ENCODE assay signal across 15 cellular contexts in the genomic region with DNA sequence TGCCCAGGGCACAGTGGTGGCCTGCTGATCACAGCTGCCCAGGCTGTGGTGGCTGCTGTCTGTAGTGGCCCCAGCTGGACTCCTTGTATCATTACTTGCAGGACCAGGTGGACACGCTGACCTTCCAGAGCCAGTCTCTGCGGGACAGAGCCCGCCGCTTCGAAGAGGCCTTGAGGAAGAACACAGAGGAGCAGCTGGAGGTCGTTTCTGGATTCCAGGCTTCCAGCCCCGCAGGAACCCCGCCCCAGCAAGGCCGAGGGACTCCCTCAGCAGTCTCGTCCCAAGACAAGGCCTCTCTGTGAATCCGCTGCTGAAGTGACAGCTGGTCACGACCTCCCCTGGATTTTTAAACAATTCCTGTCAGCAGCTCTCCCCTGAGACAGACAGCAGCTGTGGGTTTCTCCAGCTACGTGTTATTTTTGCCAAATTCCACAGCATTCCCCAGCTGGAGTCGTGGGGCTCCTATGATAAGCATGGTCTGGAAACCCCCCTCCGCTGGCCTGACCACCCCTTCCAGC.
DNase-seq lines count a peak whose midpoint lies in the region; ATAC-seq and TF ChIP-seq lines count a peak whose summit lies in the region.
"Had no signal": no experiment of that assay in that cellular context is flagged by ENCODE, and none has a peak within 500 bp of the region (broad histone marks: within the 10 kb centered on the region; RNA-seq: fewer than 3 reads in every experiment).

No MANE protein-coding gene starts in this region.

- peak overlapping the region; percentile 61 for H3K4me2 ChIP-seq in Karpas-422 (ENCODE audit: low read depth, low read length, poor library complexity, severe bottlenecking)

- no peaks in the 10 kb centered on the region for H3K9me2 ChIP-seq in Karpas-422 (replicated peaks; ENCODE audit: insufficient read depth, low read length)

- H3K4me1 Mint-ChIP-seq in CD4-positive, alpha-beta T cell (ENCODE audit: low read depth) = peaks cover 7% of the 10 kb centered on the region
- H3K4me1 Mint-ChIP-seq in activated CD4-positive, alpha-beta T cell treated with anti-CD3 and anti-CD28 coated beads for 36 hours = peaks cover 3% of the 10 kb centered on the region

- intact Hi-C loops in sigmoid colon (cut with DNase I) = no loop called here
- intact Hi-C loops in CD4-positive, alpha-beta T cell (cut with DNase I, micrococcal nuclease) = no loop called here
- intact Hi-C loops in activated CD4-positive, alpha-beta T cell treated with anti-CD3 and anti-CD28 coated beads for 36 hours (cut with DNase I, micrococcal nuclease) = no loop called here

- H3K9me3 Mint-ChIP-seq in CD4-positive, alpha-beta T cell = no peaks in the 10 kb centered on the region
- no peaks in the 10 kb centered on the region for H3K9me3 Mint-ChIP-seq in activated CD4-positive, alpha-beta T cell treated with anti-CD3 and anti-CD28 coated beads for 36 hours (ENCODE audit: low read depth)
- H3K9me3 Mint-ChIP-seq: activated B cell treated with CpG ODN at 0.5 μM for 24 hours; CD8-positive, alpha-beta T cell had no signal

- no peak overlapping the region for H3K27ac ChIP-seq in Karpas-422 (ENCODE audit: low read length)
- peak overlapping the region in 2 of 4 donors; percentile 0 to 42 for H3K27ac ChIP-seq in sigmoid colon
- no peak overlapping the region for H3K27ac ChIP-seq in CD4-positive, alpha-beta T cell (ENCODE audit: low read depth, low read length)

- H3K27me3 ChIP-seq in Karpas-422 (ENCODE audit: low read length) (no peaks in the 10 kb centered on the region), sigmoid colon (no peaks in the 10 kb centered on the region)
- H3K27me3 ChIP-seq in CD4-positive, alpha-beta T cell (ENCODE audit: control insufficient read depth, insufficient read depth, low read length) = peaks cover 5% of the 10 kb centered on the region

- DNase-seq in Karpas-422 (no peak), ecto neural progenitor cell (ENCODE audit: low spot score) (peak; percentile 66), left lobe of liver (ENCODE audit: low spot score) (no peak), sigmoid colon (peak; percentile 92), NAMALWA (ENCODE audit: low spot score) (no peak), erythroblast (lab: John Stamatoyannopoulos, UW) (no peak)
- DNase-seq in CD4-positive, alpha-beta T cell = no peak
- DNase-seq in activated CD4-positive, alpha-beta T cell treated with anti-CD3 and anti-CD28 coated beads for 36 hours = no peak
- DNase-seq: activated T-cell treated with anti-CD3 and anti-CD28 coated beads, Interleukin-2, amount 50 U/mL, for 48 hours; caudate nucleus; CD8-positive, alpha-beta T cell; foreskin fibroblast; NCI-H2227 treated with DMSO at 0.1 percent for 48 hours; SHP77 treated with DMSO at 0.1 percent for 48 hours had no signal

- ATAC-seq in left lobe of liver = peak; percentile 55
- ATAC-seq in CD4-positive, alpha-beta T cell (ENCODE audit: poor library complexity) = no peak
- no peak for ATAC-seq in activated CD4-positive, alpha-beta T cell treated with anti-CD3 and anti-CD28 coated beads for 36 hours
- ATAC-seq: CD8-positive, alpha-beta T cell had no signal

- H3K27ac Mint-ChIP-seq in CD4-positive, alpha-beta T cell = no peak overlapping the region
- no peak overlapping the region for H3K27ac Mint-ChIP-seq in activated CD4-positive, alpha-beta T cell treated with anti-CD3 and anti-CD28 coated beads for 36 hours
- H3K27ac Mint-ChIP-seq: CD8-positive, alpha-beta T cell had no signal

- WGBS in sigmoid colon, 2 donors = 63 to 71% methylated on average over 15 of the region's 15 CpGs

- no peaks in the 10 kb centered on the region for H3K79me2 ChIP-seq in Karpas-422 (ENCODE audit: low read length)

- peaks cover 97% of the 10 kb centered on the region for H3K4me1 ChIP-seq in Karpas-422 (ENCODE audit: low read length)
- H3K4me1 ChIP-seq in sigmoid colon = peaks cover 0 to 7% (median 0%) of the 10 kb centered on the region in 4 donors

- peak overlapping the region; percentile 50 for H3K9ac ChIP-seq in Karpas-422 (ENCODE audit: low read length)

- no peaks in the 10 kb centered on the region for H3K36me3 Mint-ChIP-seq in CD4-positive, alpha-beta T cell (ENCODE audit: low read depth)
- H3K36me3 Mint-ChIP-seq in activated CD4-positive, alpha-beta T cell treated with anti-CD3 and anti-CD28 coated beads for 36 hours (ENCODE audit: low read depth) = no peaks in the 10 kb centered on the region
- H3K36me3 Mint-ChIP-seq: CD8-positive, alpha-beta T cell had no signal

- no peak for TF ChIP-seq POLR2A in sigmoid colon (IDR thresholded peaks at IDR 0.05)
- no peak for TF ChIP-seq POLR2A in erythroblast (IDR thresholded peaks at IDR 0.05; ENCODE audit: low read length)

- no peak for TF ChIP-seq EP300 in sigmoid colon (IDR thresholded peaks at IDR 0.05)

- no peak overlapping the region for H3K4me3 ChIP-seq in Karpas-422 (ENCODE audit: low read length)
- H3K4me3 ChIP-seq in sigmoid colon = no peak overlapping the region

- H3K36me3 ChIP-seq in Karpas-422 (ENCODE audit: insufficient read depth, low read length) (no peaks in the 10 kb centered on the region), sigmoid colon (no peaks in the 10 kb centered on the region)

- no peak for TF ChIP-seq CTCF in sigmoid colon (IDR thresholded peaks at IDR 0.05)
- no peak for TF ChIP-seq CTCF in CD4-positive, alpha-beta T cell (IDR thresholded peaks at IDR 0.05)

- H3K27me3 Mint-ChIP-seq in CD4-positive, alpha-beta T cell = peaks cover 47% of the 10 kb centered on the region
- H3K27me3 Mint-ChIP-seq in activated CD4-positive, alpha-beta T cell treated with anti-CD3 and anti-CD28 coated beads for 36 hours = peaks cover 19% of the 10 kb centered on the region
- H3K27me3 Mint-ChIP-seq: activated B cell treated with CpG ODN at 0.5 μM for 24 hours had no signal

- H3K4me3 Mint-ChIP-seq in CD4-positive, alpha-beta T cell = no peak overlapping the region
- no peak overlapping the region for H3K4me3 Mint-ChIP-seq in activated CD4-positive, alpha-beta T cell treated with anti-CD3 and anti-CD28 coated beads for 36 hours
- H3K4me3 Mint-ChIP-seq: CD8-positive, alpha-beta T cell had no signal

- POLR2A ChIA-PET in CD4-positive, alpha-beta T cell (lab: Charles Lee) = no interaction called here
- POLR2A ChIA-PET in activated CD4-positive, alpha-beta T cell treated with anti-CD3 and anti-CD28 coated beads for 36 hours (lab: Charles Lee) = no interaction called here

- H3K9me3 ChIP-seq in Karpas-422 (ENCODE audit: low read length) (no peaks in the 10 kb centered on the region), sigmoid colon (no peaks in the 10 kb centered on the region)
- H3K9me3 ChIP-seq in CD4-positive, alpha-beta T cell (ENCODE audit: control insufficient read depth, low read length) = no peaks in the 10 kb centered on the region

- no peaks in the 10 kb centered on the region for H4K20me1 ChIP-seq in Karpas-422 (ENCODE audit: insufficient read depth, low read depth, low read length)

- CTCF ChIA-PET in CD4-positive, alpha-beta T cell (lab: Charles Lee) = no interaction called here
- CTCF ChIA-PET in activated CD4-positive, alpha-beta T cell treated with anti-CD3 and anti-CD28 coated beads for 36 hours (lab: Charles Lee) = interaction anchor here (0.9 to 2.2 kb wide), 4 partner anchors 10 to 211 kb away, joined by 3 to 13 read pairs (median 4); no protein-coding TSS in a partner anchor

- H2AFZ ChIP-seq in Karpas-422 (ENCODE audit: low read length) = no peak overlapping the region

Comparison
In these comparisons a context has a peak if more than half of its experiments do, and no peak if none do; other contexts are left out.
1. DNase-seq: peak in ecto neural progenitor cell (single experiment) and sigmoid colon (single experiment); none in Karpas-422 (single experiment), left lobe of liver (single experiment), NAMALWA (single experiment), CD4-positive, alpha-beta T cell (0 of 10), activated CD4-positive, alpha-beta T cell treated with anti-CD3 and anti-CD28 coated beads for 36 hours (single experiment) and erythroblast (0 of 2).